In genomic region chr5:11619339-11620028, GRCh38 we compare ENCODE assay signal across 10 cellular contexts.
DNase-seq lines count a peak whose midpoint lies in the region; ATAC-seq and TF ChIP-seq lines count a peak whose summit lies in the region.
"Had no signal": no experiment of that assay in that cellular context is flagged by ENCODE, and none has a peak within 500 bp of the region (broad histone marks: within the 10 kb centered on the region; RNA-seq: fewer than 3 reads in every experiment).

No MANE protein-coding gene starts in this region.

- TF ChIP-seq CTCF in astrocyte of the spinal cord (IDR thresholded peaks at IDR 0.05; ENCODE audit: low read depth, low read length) = peak; percentile 15

- no peak overlapping the region for H3K4me3 ChIP-seq in astrocyte of the spinal cord (ENCODE audit: low read depth, low read length)
- H3K4me3 ChIP-seq: psoas muscle had no signal

- DNase-seq in DMS53 treated with DMSO at 0.1 percent for 48 hours (lab: John Stamatoyannopoulos, UW; ENCODE audit: unreplicated experiment) (peak; percentile 28), NCI-H1694 (lab: John Stamatoyannopoulos, UW) (peak; percentile 48), astrocyte of the spinal cord (ENCODE audit: low read depth, low spot score) (peak; percentile 14), middle frontal gyrus (ENCODE audit: extremely low spot score, low spot score) (peak; percentile 39)
- DNase-seq in stimulated activated CD4-positive, alpha-beta T cell treated with anti-CD3 and anti-CD28 coated beads, Interleukin-15, amount 100 ng/mL, for 24 hours = no peak
- DNase-seq: psoas muscle, T-helper 2 cell had no signal

- in situ Hi-C loops in astrocyte of the spinal cord (cut with HindIII; ENCODE audit: low sequenced_read_pairs) = no loop called here

- no peak for ATAC-seq in GM21381 (IDR thresholded peaks at IDR 0.05; ENCODE audit: unreplicated experiment)
- ATAC-seq in HG03135 (IDR thresholded peaks at IDR 0.05; ENCODE audit: unreplicated experiment) = no peak
- no peak for ATAC-seq in HG03097 (IDR thresholded peaks at IDR 0.05; ENCODE audit: low FRiP score, unreplicated experiment)
- ATAC-seq: psoas muscle had no signal
